2 cellular contexts compared by ENCODE assay signal in genomic region chr2:26883971-26884370, GRCh38.
TF ChIP-seq lines count a peak whose summit lies in the region.

No MANE protein-coding gene starts in this region.

TF ChIP-seq in IMR-90, 13 proteins besides CTCF, POLR2A, EP300 and RAD21:
- TF ChIP-seq CEBPB (IDR thresholded peaks at IDR 0.05; ENCODE audit: low read depth, low read length) (no peak), MAZ (IDR thresholded peaks at IDR 0.05; ENCODE audit: borderline replicate concordance, low read depth, low read length) (no peak), ELK1 (IDR thresholded peaks at IDR 0.05; ENCODE audit: borderline replicate concordance, low read depth, low read length) (no peak), MXI1 (IDR thresholded peaks at IDR 0.05; ENCODE audit: borderline replicate concordance, low read depth, low read length) (no peak), FOS (IDR thresholded peaks at IDR 0.05; ENCODE audit: low read depth, low read length) (no peak), NFE2L2 (IDR thresholded peaks at IDR 0.05; ENCODE audit: low read depth, low read length) (no peak), SMC3 (IDR thresholded peaks at IDR 0.05; ENCODE audit: low read depth, low read length) (no peak), MAFK (IDR thresholded peaks at IDR 0.05; ENCODE audit: low read depth, low read length) (no peak), CHD1 (IDR thresholded peaks at IDR 0.05; ENCODE audit: low read depth, low read length) (no peak), RCOR1 (IDR thresholded peaks at IDR 0.05; ENCODE audit: insufficient replicate concordance, low read length) (no peak), RFX5 (IDR thresholded peaks at IDR 0.05; ENCODE audit: low read depth, low read length) (no peak), BHLHE40 (IDR thresholded peaks at IDR 0.05; ENCODE audit: low read depth, low read length) (no peak)
- TF ChIP-seq, protein P1, sequence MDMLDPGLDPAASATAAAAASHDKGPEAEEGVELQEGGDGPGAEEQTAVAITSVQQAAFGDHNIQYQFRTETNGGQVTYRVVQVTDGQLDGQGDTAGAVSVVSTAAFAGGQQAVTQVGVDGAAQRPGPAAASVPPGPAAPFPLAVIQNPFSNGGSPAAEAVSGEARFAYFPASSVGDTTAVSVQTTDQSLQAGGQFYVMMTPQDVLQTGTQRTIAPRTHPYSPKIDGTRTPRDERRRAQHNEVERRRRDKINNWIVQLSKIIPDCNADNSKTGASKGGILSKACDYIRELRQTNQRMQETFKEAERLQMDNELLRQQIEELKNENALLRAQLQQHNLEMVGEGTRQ (IDR thresholded peaks at IDR 0.05; ENCODE audit: low read depth, low read length): no peak

TF ChIP-seq in HepG2, 621 proteins besides CTCF, POLR2A, EP300 and RAD21:
- TF ChIP-seq MLXIP (CRISPR knock-in tag; IDR thresholded peaks at IDR 0.05; ENCODE audit: borderline replicate concordance) (no peak), DNMT1 (CRISPR knock-in tag; IDR thresholded peaks at IDR 0.05) (no peak), ZNF253 (CRISPR knock-in tag; IDR thresholded peaks at IDR 0.05; ENCODE audit: borderline replicate concordance) (no peak), GFI1 (CRISPR knock-in tag; IDR thresholded peaks at IDR 0.05; ENCODE audit: borderline replicate concordance) (no peak), SUZ12 (IDR thresholded peaks at IDR 0.05; ENCODE audit: low read depth, low read length) (no peak)
- TF ChIP-seq, protein P2, sequence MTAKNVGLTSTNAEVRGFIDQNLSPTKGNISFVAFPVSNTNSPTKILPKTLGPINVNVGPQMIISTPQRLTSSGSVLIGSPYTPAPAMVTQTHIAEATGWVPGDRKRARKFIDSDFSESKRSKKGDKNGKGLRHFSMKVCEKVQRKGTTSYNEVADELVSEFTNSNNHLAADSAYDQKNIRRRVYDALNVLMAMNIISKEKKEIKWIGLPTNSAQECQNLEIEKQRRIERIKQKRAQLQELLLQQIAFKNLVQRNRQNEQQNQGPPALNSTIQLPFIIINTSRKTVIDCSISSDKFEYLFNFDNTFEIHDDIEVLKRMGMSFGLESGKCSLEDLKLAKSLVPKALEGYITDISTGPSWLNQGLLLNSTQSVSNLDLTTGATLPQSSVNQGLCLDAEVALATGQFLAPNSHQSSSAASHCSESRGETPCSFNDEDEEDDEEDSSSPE (CRISPR knock-in tag; IDR thresholded peaks at IDR 0.05): no peak
TF ChIP-seq in HepG2: peak in this region for 0.
